ENCODE assay signal across 9 cellular contexts in genomic region chr14:20988717-20989116, GRCh38. TPM values are rescaled to one million over a fixed set of nuclear protein-coding genes. Genes with fewer than 3 reads are reported as not detected.
A peak's percentile ranks its signal among the peaks of the same experiment; 100 is the strongest.
DNase-seq lines count a peak whose midpoint lies in the region; ATAC-seq and TF ChIP-seq lines count a peak whose summit lies in the region.
"Had no signal": no experiment of that assay in that cellular context is flagged by ENCODE, and none has a peak within 500 bp of the region (broad histone marks: within the 10 kb centered on the region; RNA-seq: fewer than 3 reads in every experiment).

No MANE protein-coding gene starts in this region.

- H3K36me3 ChIP-seq in iPS-20b (ENCODE audit: insufficient read depth, low read depth, low read length) (peaks cover 22% of the 10 kb centered on the region), tibial artery (peaks cover 9 to 23% (median 17%) of the 10 kb centered on the region in 3 donors)

- intact Hi-C loops in tibial artery (cut with DNase I; ENCODE audit: low total_unique reads), result no loop called here

- peaks cover 15% of the 10 kb centered on the region for H3K36me3 Mint-ChIP-seq in activated T-cell treated with anti-CD3 and anti-CD28 coated beads, Interleukin-2, amount 50 U/mL, for 4 hours (ENCODE audit: insufficient read depth)
- H3K36me3 Mint-ChIP-seq in activated CD4-positive, alpha-beta memory T cell treated with anti-CD3 and anti-CD28 coated beads, Interleukin-2, amount 10 ng/mL, durations not matched to agents 7 days and 5 days (ENCODE audit: low read depth), result peaks cover 27% of the 10 kb centered on the region

- TF ChIP-seq CTCF in tibial artery (IDR thresholded peaks at IDR 0.05), result no peak

- DNase-seq in activated T-cell treated with anti-CD3 and anti-CD28 coated beads, Interleukin-2, amount 50 U/mL, for 4 hours, result no peak
- DNase-seq in activated T-cell treated with anti-CD3 and anti-CD28 coated beads for 4 hours (no peak), tibial artery (no peak), NCI-H510A treated with DMSO at 0.1 percent for 48 hours (lab: John Stamatoyannopoulos, UW) (no peak), NCI-H526 treated with DMSO at 0.1 percent for 48 hours (lab: John Stamatoyannopoulos, UW) (no peak)
- no peak for DNase-seq in activated CD4-positive, alpha-beta memory T cell treated with anti-CD3 and anti-CD28 coated beads, Interleukin-2, amount 10 ng/mL, durations not matched to agents 7 days and 5 days
- DNase-seq: NCI-H345 had no signal

- peaks cover 6% of the 10 kb centered on the region for H3K27me3 Mint-ChIP-seq in activated T-cell treated with anti-CD3 and anti-CD28 coated beads, Interleukin-2, amount 50 U/mL, for 4 hours (ENCODE audit: low read depth)
- H3K27me3 Mint-ChIP-seq in activated CD4-positive, alpha-beta memory T cell treated with anti-CD3 and anti-CD28 coated beads, Interleukin-2, amount 10 ng/mL, durations not matched to agents 7 days and 5 days, result no peaks in the 10 kb centered on the region

- no peaks in the 10 kb centered on the region for H3K9me3 Mint-ChIP-seq in activated T-cell treated with anti-CD3 and anti-CD28 coated beads, Interleukin-2, amount 50 U/mL, for 4 hours
- no peaks in the 10 kb centered on the region for H3K9me3 Mint-ChIP-seq in activated CD4-positive, alpha-beta memory T cell treated with anti-CD3 and anti-CD28 coated beads, Interleukin-2, amount 10 ng/mL, durations not matched to agents 7 days and 5 days

- peak overlapping the region; percentile 64 for H3K4me3 Mint-ChIP-seq in activated T-cell treated with anti-CD3 and anti-CD28 coated beads, Interleukin-2, amount 50 U/mL, for 4 hours
- peak overlapping the region; percentile 40 for H3K4me3 Mint-ChIP-seq in activated CD4-positive, alpha-beta memory T cell treated with anti-CD3 and anti-CD28 coated beads, Interleukin-2, amount 10 ng/mL, durations not matched to agents 7 days and 5 days

- peak overlapping the region; percentile 66; the same call in 1 of the 2 replicates for H3K9ac ChIP-seq in iPS-20b (ENCODE audit: low read depth, low read length)

- H3K27ac Mint-ChIP-seq in activated CD4-positive, alpha-beta memory T cell treated with anti-CD3 and anti-CD28 coated beads, Interleukin-2, amount 10 ng/mL, durations not matched to agents 7 days and 5 days, result no peak overlapping the region

- peaks cover 21% of the 10 kb centered on the region for H3K4me1 Mint-ChIP-seq in activated T-cell treated with anti-CD3 and anti-CD28 coated beads, Interleukin-2, amount 50 U/mL, for 4 hours (ENCODE audit: low read depth)
- peaks cover 48% of the 10 kb centered on the region for H3K4me1 Mint-ChIP-seq in activated CD4-positive, alpha-beta memory T cell treated with anti-CD3 and anti-CD28 coated beads, Interleukin-2, amount 10 ng/mL, durations not matched to agents 7 days and 5 days

- no peak for ATAC-seq in activated T-cell treated with anti-CD3 and anti-CD28 coated beads, Interleukin-2, amount 50 U/mL, for 4 hours
- no peak for ATAC-seq in HG03442 (IDR thresholded peaks at IDR 0.05; ENCODE audit: unreplicated experiment)

- peak overlapping the region; percentile 69; the same call in 1 of the 2 replicates for H3K4me3 ChIP-seq in iPS-20b (ENCODE audit: low read length)
- peak overlapping the region in 1 of 2 donors; percentile 96 for H3K4me3 ChIP-seq in tibial artery

- H3K4me1 ChIP-seq in iPS-20b (ENCODE audit: insufficient read depth, low read length) (no peaks in the 10 kb centered on the region), tibial artery (peaks cover 0 to 53% (median 45%) of the 10 kb centered on the region in 4 donors)

- no peaks in the 10 kb centered on the region for H3K9me3 ChIP-seq in iPS-20b (ENCODE audit: insufficient read depth, low read depth, low read length)
- no peaks in the 10 kb centered on the region for H3K9me3 ChIP-seq in tibial artery

- peak overlapping the region; percentile 45 for H3K27ac ChIP-seq in iPS-20b (ENCODE audit: low read length)
- peak overlapping the region; percentile 84 to 89 for H3K27ac ChIP-seq in tibial artery

- CTCF ChIA-PET in activated CD4-positive, alpha-beta memory T cell treated with anti-CD3 and anti-CD28 coated beads, Interleukin-2, amount 10 ng/mL, durations not matched to agents 7 days and 5 days (lab: Charles Lee), result interaction anchor here (0.6 to 3.4 kb wide), 4 partner anchors 18 to 104 kb away, joined by 3 to 14 read pairs (median 4); no protein-coding TSS in a partner anchor

- POLR2A ChIA-PET in activated CD4-positive, alpha-beta memory T cell treated with anti-CD3 and anti-CD28 coated beads, Interleukin-2, amount 10 ng/mL, durations not matched to agents 7 days and 5 days (lab: Charles Lee), result interaction anchor here (0.6 to 1.0 kb wide), 2 partner anchors 14 to 115 kb away, joined by 3 to 4 read pairs; no protein-coding TSS in a partner anchor

- 0 out of 2 replicates have a peak, but pooled peaks cover 4% of the 10 kb centered on the region for H3K27me3 ChIP-seq in iPS-20b (ENCODE audit: insufficient read depth, low read length)
- H3K27me3 ChIP-seq in tibial artery, result no peaks in the 10 kb centered on the region

RNA-seq across cellular contexts. Expression of gene METTL17, which starts 1.1 kb away (rescaled TPM):
- 100 to 1,000 TPM in 2 of 3 donors, 10 to 100 TPM in 1; 99.4 to 110 (median 105) TPM for total RNA-seq in activated T-cell treated with anti-CD3 and anti-CD28 coated beads, Interleukin-2, amount 50 U/mL, for 4 hours
- 10 to 100 TPM; 81.9 to 82.0 TPM for total RNA-seq in activated CD4-positive, alpha-beta memory T cell treated with anti-CD3 and anti-CD28 coated beads, Interleukin-2, amount 10 ng/mL, durations not matched to agents 7 days and 5 days

RNA-seq across cellular contexts. Expression of gene SLC39A2, which starts 10.4 kb away (rescaled TPM):
- under 1 TPM in 1 of 3 donors, not detected in 2; 0.53 TPM for total RNA-seq in activated T-cell treated with anti-CD3 and anti-CD28 coated beads, Interleukin-2, amount 50 U/mL, for 4 hours
- not detected for total RNA-seq in activated CD4-positive, alpha-beta memory T cell treated with anti-CD3 and anti-CD28 coated beads, Interleukin-2, amount 10 ng/mL, durations not matched to agents 7 days and 5 days

RNA-seq across cellular contexts. Expression of gene RNASE2, which starts 33.4 kb away (rescaled TPM):
- total RNA-seq in activated T-cell treated with anti-CD3 and anti-CD28 coated beads, Interleukin-2, amount 50 U/mL, for 4 hours, result not detected
- total RNA-seq in activated CD4-positive, alpha-beta memory T cell treated with anti-CD3 and anti-CD28 coated beads, Interleukin-2, amount 10 ng/mL, durations not matched to agents 7 days and 5 days, result not detected

RNA-seq across cellular contexts. Expression of gene NDRG2, which starts 36.1 kb away (rescaled TPM):
- 1 to 10 TPM; 2.8 to 5.3 (median 3.5) TPM for total RNA-seq in activated T-cell treated with anti-CD3 and anti-CD28 coated beads, Interleukin-2, amount 50 U/mL, for 4 hours
- 1 to 10 TPM; 8.3 to 8.5 TPM for total RNA-seq in activated CD4-positive, alpha-beta memory T cell treated with anti-CD3 and anti-CD28 coated beads, Interleukin-2, amount 10 ng/mL, durations not matched to agents 7 days and 5 days

RNA-seq across cellular contexts. Expression of gene TPPP2, which starts 41.3 kb away (rescaled TPM):
- not detected for total RNA-seq in activated T-cell treated with anti-CD3 and anti-CD28 coated beads, Interleukin-2, amount 50 U/mL, for 4 hours
- not detected for total RNA-seq in activated CD4-positive, alpha-beta memory T cell treated with anti-CD3 and anti-CD28 coated beads, Interleukin-2, amount 10 ng/mL, durations not matched to agents 7 days and 5 days
